ENCODE assay signal across 19 cellular contexts in genomic region chr6:153958860-153959259, GRCh38.
DNase-seq lines count a peak whose midpoint lies in the region; ATAC-seq, FAIRE-seq and TF ChIP-seq lines count a peak whose summit lies in the region.
"Had no signal": no experiment of that assay in that cellular context is flagged by ENCODE, and none has a peak within 500 bp of the region (broad histone marks: within the 10 kb centered on the region; RNA-seq: fewer than 3 reads in every experiment).

No MANE protein-coding gene starts in this region.

- H3K4me3 Mint-ChIP-seq in effector memory CD8-positive, alpha-beta T cell: no peak overlapping the region
- H3K4me3 Mint-ChIP-seq: B cell; CD4-positive, alpha-beta T cell; HFFc6; IgD-negative memory B cell had no signal

- H3K9me3 Mint-ChIP-seq in effector memory CD8-positive, alpha-beta T cell: no peaks in the 10 kb centered on the region
- H3K9me3 Mint-ChIP-seq: CD4-positive, alpha-beta T cell had no signal

- H2BK120ac ChIP-seq in H1 (replicated peaks; ENCODE audit: low read depth, low read length): no peak overlapping the region

- TF ChIP-seq CTCF in H1 (IDR thresholded peaks at IDR 0.05; ENCODE audit: control extremely low read depth in 1 of 3, insufficient read depth in 1 of 3, low read depth in 1 of 3, low read length in 3 of 3) (no peak), smooth muscle cell (IDR thresholded peaks at IDR 0.05; ENCODE audit: borderline replicate concordance, insufficient read depth, poor library complexity, severe bottlenecking) (no peak)

- H3K27me3 Mint-ChIP-seq in effector memory CD8-positive, alpha-beta T cell: no peaks in the 10 kb centered on the region
- H3K27me3 Mint-ChIP-seq: B cell; CD4-positive, alpha-beta T cell; IgD-negative memory B cell had no signal

- no peak for FAIRE-seq in H1 (lab: Jason Lieb, UNC)
- FAIRE-seq: A204.1, GM12891 had no signal

- no peak overlapping the region for H2BK12ac ChIP-seq in H1 (ENCODE audit: low read depth, low read length)

- TF ChIP-seq EP300 in H1 (IDR thresholded peaks at IDR 0.05; ENCODE audit: borderline replicate concordance in 1 of 2, low read depth in 2 of 2, low read length in 2 of 2): no peak

- H3K23me2 ChIP-seq in H1 (ENCODE audit: low read depth, low read length): no peaks in the 10 kb centered on the region

- no peak overlapping the region for H4K8ac ChIP-seq in H1 (ENCODE audit: extremely low read depth, insufficient read depth, low read length)

- TF ChIP-seq POLR2A in H1 (IDR thresholded peaks at IDR 0.05; ENCODE audit: control extremely low read depth in 1 of 2, low read depth in 2 of 2, low read length in 2 of 2): no peak

- H3K27ac Mint-ChIP-seq in effector memory CD8-positive, alpha-beta T cell: no peak overlapping the region
- H3K27ac Mint-ChIP-seq: B cell; CD4-positive, alpha-beta T cell; HFFc6; IgD-negative memory B cell had no signal

- no peak overlapping the region for H4K5ac ChIP-seq in H1 (ENCODE audit: insufficient read length, low read depth, low read length)

- no peak for DNase-seq in H1 (ENCODE audit: low read depth in 1 of 2, low spot score in 2 of 2)
- no peak for DNase-seq in smooth muscle cell (lab: John Stamatoyannopoulos, UW; ENCODE audit: unreplicated experiment)
- DNase-seq in putamen (ENCODE audit: low spot score): no peak
- DNase-seq in effector memory CD8-positive, alpha-beta T cell: no peak
- DNase-seq: C1 segment of cervical spinal cord; Calu3; CD4-positive, alpha-beta T cell; DMS 273 treated with DMSO at 0.1 percent for 48 hours; GOT3; HCEC 1CT; HFFc6; KG1 had no signal

- TF ChIP-seq RAD21 in H1 (IDR thresholded peaks at IDR 0.05 in 1 of 2, conservative IDR thresholded peaks at IDR 0.05 in 1 of 2; ENCODE audit: low read depth in 2 of 2, low read length in 2 of 2): no peak

- no peak overlapping the region for H3K14ac ChIP-seq in H1 (ENCODE audit: insufficient read length)

- no peak overlapping the region for H3K23ac ChIP-seq in H1 (ENCODE audit: insufficient read length)

- no peak overlapping the region for H2AK5ac ChIP-seq in H1 (ENCODE audit: low read depth, low read length)

- no peak overlapping the region for H3K4me2 ChIP-seq in H1 (ENCODE audit: insufficient read depth in 1 of 2, low read depth in 2 of 2, low read length in 2 of 2)
- H3K4me2 ChIP-seq in smooth muscle cell: peak overlapping the region; percentile 35

- no peak overlapping the region for H2BK15ac ChIP-seq in H1 (ENCODE audit: low read length)

- no peaks in the 10 kb centered on the region for H3K4me1 Mint-ChIP-seq in effector memory CD8-positive, alpha-beta T cell (ENCODE audit: low read depth in 2 of 2)

- H3K9me3 ChIP-seq in H1 (ENCODE audit: insufficient read depth in 2 of 2, low read depth in 1 of 2, low read length in 1 of 2): peaks cover 7% of the 10 kb centered on the region in 2 experiments
- H3K9me3 ChIP-seq in smooth muscle cell (replicated peaks; ENCODE audit: low read depth): no peaks in the 10 kb centered on the region

- no peaks in the 10 kb centered on the region for H3K79me1 ChIP-seq in H1 (ENCODE audit: low read depth, low read length)

- H2BK5ac ChIP-seq in H1 (ENCODE audit: low read depth, low read length): no peak overlapping the region

- no peak overlapping the region for H3K4ac ChIP-seq in H1 (replicated peaks; ENCODE audit: insufficient read length, low read depth, low read length)

- peaks cover 0 to 3% (median 2%) of the 10 kb centered on the region in 4 experiments; a peak in 2 of 7 replicates for H3K4me1 ChIP-seq in H1 (replicated peaks in 1 of 4; ENCODE audit: control insufficient read depth in 3 of 4, insufficient read depth in 4 of 4, low read length in 3 of 4)
- no peaks in the 10 kb centered on the region for H3K4me1 ChIP-seq in smooth muscle cell (ENCODE audit: low read depth)

- H3K36me3 Mint-ChIP-seq in effector memory CD8-positive, alpha-beta T cell (ENCODE audit: insufficient read depth): no peaks in the 10 kb centered on the region
- H3K36me3 Mint-ChIP-seq: IgD-negative memory B cell had no signal

- WGBS in H1 (ENCODE audit: extremely low coverage in 1 of 2, insufficient coverage in 1 of 2, insufficient read length in 1 of 2, insufficient replicate concordance in 2 of 2, low coverage in 1 of 2, low lambda C conversion rate in 2 of 2, missing lambda C conversion rate in 1 of 2), 2 experiments: 79% methylated on average over 1 of the region's 1 CpG; no CpG with 5 or more reads in 1 of the 2 experiments
- WGBS in smooth muscle cell (ENCODE audit: low lambda C conversion rate): 86% methylated on average over 1 of the region's 1 CpG

- CTCF ChIA-PET in H1 (lab: Charles Lee; ENCODE audit: partially characterized antibody): interaction anchor here (1.4 kb wide), 1 partner anchor 10 kb away, joined by 6 read pairs; no protein-coding TSS in a partner anchor

- no peaks in the 10 kb centered on the region for H3F3A ChIP-seq in smooth muscle cell (ENCODE audit: low read depth)

- no peak overlapping the region for H4K91ac ChIP-seq in H1 (replicated peaks; ENCODE audit: insufficient read length, low read length)

- H3K4me3 ChIP-seq in H1 (ENCODE audit: extremely low read depth in 1 of 4, insufficient read depth in 2 of 4, low read depth in 3 of 4, low read length in 4 of 4): no peak overlapping the region
- H3K4me3 ChIP-seq in smooth muscle cell: no peak overlapping the region

- H3K18ac ChIP-seq in H1 (ENCODE audit: extremely low read depth, low read length): peak overlapping the region; percentile 32; the same call in 1 of the 2 replicates

- H2AFZ ChIP-seq in H1 (ENCODE audit: low read length) (0 out of 2 replicates have a peak overlapping the region, but pooled peaks have one; percentile 80), smooth muscle cell (ENCODE audit: low read depth) (no peak overlapping the region)

- no peak overlapping the region for H2BK20ac ChIP-seq in H1 (ENCODE audit: low read length)

- POLR2A ChIA-PET in H1 (lab: Charles Lee; ENCODE audit: partially characterized antibody): no interaction called here

- H3K36me3 ChIP-seq in H1 (ENCODE audit: control insufficient read depth in 2 of 4, insufficient read depth in 4 of 4, low read length in 3 of 4) (peaks cover 0 to 6% (median 0%) of the 10 kb centered on the region in 4 experiments; a peak in 1 of 8 replicates), smooth muscle cell (ENCODE audit: low read depth) (no peaks in the 10 kb centered on the region)

- H3K9ac ChIP-seq in H1 (replicated peaks in 1 of 4; ENCODE audit: extremely low read depth in 1 of 4, low read depth in 3 of 4, low read length in 3 of 4) (no peak overlapping the region), smooth muscle cell (ENCODE audit: low read depth) (no peak overlapping the region)

- ATAC-seq in GM18511 (IDR thresholded peaks at IDR 0.05; ENCODE audit: unreplicated experiment) (peak; percentile 31), HG03045 (IDR thresholded peaks at IDR 0.05; ENCODE audit: unreplicated experiment) (peak; percentile 36), HG02588 (IDR thresholded peaks at IDR 0.05; ENCODE audit: unreplicated experiment) (no peak)
- no peak for ATAC-seq in effector memory CD8-positive, alpha-beta T cell (replicated peaks)

- H3K27me3 ChIP-seq in H1 (replicated peaks in 1 of 4; ENCODE audit: control insufficient read depth in 3 of 4, extremely low read depth in 1 of 4, insufficient read depth in 3 of 4, low read length in 3 of 4) (no peaks in the 10 kb centered on the region), smooth muscle cell (ENCODE audit: low read depth) (no peaks in the 10 kb centered on the region)

- H3K27ac ChIP-seq in H1 (ENCODE audit: low read depth, low read length): no peak overlapping the region
- H3K27ac ChIP-seq in smooth muscle cell (ENCODE audit: low read depth): no peak overlapping the region

- H3K79me2 ChIP-seq in H1 (ENCODE audit: control insufficient read depth in 1 of 2, insufficient read depth in 2 of 2, low read length in 2 of 2): no peaks in the 10 kb centered on the region
- no peaks in the 10 kb centered on the region for H3K79me2 ChIP-seq in smooth muscle cell (ENCODE audit: low read depth)

- H4K20me1 ChIP-seq in H1 (replicated peaks in 1 of 2; ENCODE audit: control insufficient read depth in 1 of 2, insufficient read depth in 2 of 2, low read length in 2 of 2) (no peaks in the 10 kb centered on the region), smooth muscle cell (ENCODE audit: low read depth) (no peaks in the 10 kb centered on the region)

- H3K56ac ChIP-seq in H1 (replicated peaks; ENCODE audit: insufficient read length, low read depth, low read length): no peak overlapping the region

TF ChIP-seq in H1, 55 proteins besides CTCF, POLR2A, EP300 and RAD21:
- TF ChIP-seq TEAD4 (IDR thresholded peaks at IDR 0.05; ENCODE audit: low read depth, low read length) (no peak), TCF12 (IDR thresholded peaks at IDR 0.05; ENCODE audit: low read depth, low read length) (no peak), PHF8 (conservative IDR thresholded peaks at IDR 0.05; ENCODE audit: low read depth, low read length) (no peak), NRF1 (IDR thresholded peaks at IDR 0.05; ENCODE audit: low read depth, low read length) (no peak), SP1 (IDR thresholded peaks at IDR 0.05; ENCODE audit: low read depth, low read length) (no peak), CBX5 (IDR thresholded peaks at IDR 0.05; ENCODE audit: low read depth, low read length) (no peak), BRCA1 (IDR thresholded peaks at IDR 0.05; ENCODE audit: low read depth, low read length) (no peak), CHD2 (IDR thresholded peaks at IDR 0.05; ENCODE audit: low read length) (no peak), RBBP5 (IDR thresholded peaks at IDR 0.05; ENCODE audit: borderline replicate concordance, low read depth, low read length) (no peak), CHD1 (IDR thresholded peaks at IDR 0.05; ENCODE audit: low read depth, low read length) (no peak), HDAC6 (IDR thresholded peaks at IDR 0.05; ENCODE audit: low read depth, low read length) (no peak), SP2 (IDR thresholded peaks at IDR 0.05; ENCODE audit: low read length) (no peak), SP4 (IDR thresholded peaks at IDR 0.05; ENCODE audit: low read length) (no peak), FOSL1 (IDR thresholded peaks at IDR 0.05; ENCODE audit: insufficient read depth, low read depth, low read length) (no peak), ASH2L (IDR thresholded peaks at IDR 0.05; ENCODE audit: low read length) (no peak), KDM4A (IDR thresholded peaks at IDR 0.05; ENCODE audit: low read depth, low read length, severe bottlenecking) (no peak), TAF1 (IDR thresholded peaks at IDR 0.05; ENCODE audit: low read depth, low read length) (no peak), SUZ12 (IDR thresholded peaks at IDR 0.05; ENCODE audit: low read length) (no peak), GABPA (IDR thresholded peaks at IDR 0.05; ENCODE audit: borderline replicate concordance, insufficient read depth, low read length) (no peak), SAP30 (IDR thresholded peaks at IDR 0.05; ENCODE audit: insufficient read depth, insufficient replicate concordance, low read length) (no peak)

Comparison
In these comparisons a context has a peak if more than half of its experiments do, and no peak if none do; other contexts are left out.
1. ATAC-seq: peak in GM18511 (single experiment) and HG03045 (single experiment); none in HG02588 (single experiment) and effector memory CD8-positive, alpha-beta T cell (single experiment).